In genomic region chr5:177347699-177348098, GRCh38 we compare ENCODE assay signal across 31 cellular contexts. TPM values are rescaled to one million over a fixed set of nuclear protein-coding genes. Genes with fewer than 3 reads are reported as not detected.
A peak's percentile ranks its signal among the peaks of the same experiment; 100 is the strongest.
DNase-seq lines count a peak whose midpoint lies in the region; ATAC-seq and TF ChIP-seq lines count a peak whose summit lies in the region.
"Had no signal": no experiment of that assay in that cellular context is flagged by ENCODE, and none has a peak within 500 bp of the region (broad histone marks: within the 10 kb centered on the region; RNA-seq: fewer than 3 reads in every experiment).

No MANE protein-coding gene starts in this region.

- DNase-seq in activated CD8-positive, alpha-beta memory T cell treated with anti-CD3 and anti-CD28 coated beads, Interleukin-2, amount 10 ng/mL, durations not matched to agents 7 days and 5 days: no peak
- DNase-seq in activated CD8-positive, alpha-beta memory T cell treated with anti-CD3 and anti-CD28 coated beads for 24 hours: no peak
- DNase-seq in Panc1 (ENCODE audit: low read depth, low spot score) (no peak), mesenchymal stem cell (no peak), GM23338 (ENCODE audit: low spot score) (no peak)
- DNase-seq in activated CD4-positive, alpha-beta T cell treated with anti-CD3 and anti-CD28 coated beads, Interleukin-2, amount 50 U/mL, for 4 hours: no peak
- DNase-seq: activated CD4-positive, alpha-beta T cell treated with anti-CD3 and anti-CD28 coated beads, Interleukin-2, amount 10 ng/mL, durations not matched to agents 24 days and 14 days; activated gamma-delta T cell treated with Interleukin-2 at 50 U/mL for 16 hours; amygdala; effector memory CD8-positive, alpha-beta T cell; esophagus squamous epithelium; GF-D8; hypothalamus; naive thymus-derived CD8-positive, alpha-beta T cell; NCI-H1105; NCI-H1930; NCI-H526; ovary; retina; SK-N-SH; stimulated activated CD4-positive, alpha-beta T cell treated with anti-CD3 and anti-CD28 coated beads, Interleukin-2, amount 100 ng/mL, for 48 hours had no signal

- no peak overlapping the region for H3K4me2 ChIP-seq in mesenchymal stem cell (ENCODE audit: low read length, poor library complexity, severe bottlenecking)
- H3K4me2 ChIP-seq in GM23338: no peak overlapping the region
- H3K4me2 ChIP-seq: smooth muscle cell had no signal

- H3K4me3 ChIP-seq in Panc1 (ENCODE audit: low read depth in 2 of 2, low read length in 2 of 2): no peak overlapping the region
- no peak overlapping the region for H3K4me3 ChIP-seq in mesenchymal stem cell (ENCODE audit: insufficient read depth in 1 of 2, low read depth in 1 of 2, low read length in 2 of 2)
- H3K4me3 ChIP-seq in GM23338: no peak overlapping the region
- H3K4me3 ChIP-seq: cardiac muscle cell, coronary artery, esophagus squamous epithelium, gastroesophageal sphincter, left lung, ovary, smooth muscle cell, suprapubic skin had no signal

- BruUV-seq in Panc1 (replicated peaks; lab: Mats Ljungman, UMichigan): TSS peak; percentile 7

- H2AFZ ChIP-seq in mesenchymal stem cell (ENCODE audit: low read depth, low read length) (no peak overlapping the region), GM23338 (no peak overlapping the region)

- H3K14ac ChIP-seq in mesenchymal stem cell (ENCODE audit: low read length in 2 of 2): no peak overlapping the region

- H3K27me3 ChIP-seq in Panc1 (ENCODE audit: control insufficient read depth, insufficient read depth, low read length) (no peaks in the 10 kb centered on the region), mesenchymal stem cell (ENCODE audit: control insufficient read depth in 1 of 2, insufficient read depth in 1 of 2, low read length in 2 of 2) (no peaks in the 10 kb centered on the region), GM23338 (ENCODE audit: insufficient read depth) (no peaks in the 10 kb centered on the region)
- H3K27me3 ChIP-seq: cardiac muscle cell, esophagus squamous epithelium, gastroesophageal sphincter, left lung, ovary, suprapubic skin had no signal

- H3K18ac ChIP-seq in mesenchymal stem cell (ENCODE audit: low read depth in 1 of 2, low read length in 2 of 2): no peak overlapping the region

- H2AK5ac ChIP-seq in mesenchymal stem cell (ENCODE audit: low read length, severe bottlenecking): no peak overlapping the region

- no peak overlapping the region for H3K27ac Mint-ChIP-seq in activated CD8-positive, alpha-beta memory T cell treated with anti-CD3 and anti-CD28 coated beads, Interleukin-2, amount 10 ng/mL, durations not matched to agents 7 days and 5 days
- H3K27ac Mint-ChIP-seq in GM23338: no peak overlapping the region
- H3K27ac Mint-ChIP-seq: activated CD4-positive, alpha-beta T cell treated with anti-CD3 and anti-CD28 coated beads, Interleukin-2, amount 10 ng/mL, durations not matched to agents 24 days and 14 days; mesothelial cell of epicardium; stimulated activated memory B cell treated with anti-CD40 and anti-IgM and Interleukin-4, amounts not matched to agents 10 μg/mL and 1 μg/mL and 100 μg/mL, for 72 hours had no signal

- H4K8ac ChIP-seq in mesenchymal stem cell (ENCODE audit: low read length): no peak overlapping the region

- H3K36me3 ChIP-seq in Panc1 (ENCODE audit: control insufficient read depth, insufficient read depth, low read length) (no peaks in the 10 kb centered on the region), mesenchymal stem cell (ENCODE audit: control insufficient read depth in 1 of 2, insufficient read depth in 2 of 2, low read depth in 1 of 2, low read length in 2 of 2) (peaks cover 19 to 43% of the 10 kb centered on the region in 2 experiments), GM23338 (ENCODE audit: insufficient read depth) (peaks cover 13% of the 10 kb centered on the region; the same call in 1 of the 2 replicates)
- H3K36me3 ChIP-seq: ovary had no signal

- H3K36me3 Mint-ChIP-seq in activated CD8-positive, alpha-beta memory T cell treated with anti-CD3 and anti-CD28 coated beads, Interleukin-2, amount 10 ng/mL, durations not matched to agents 7 days and 5 days: peaks cover 34% of the 10 kb centered on the region
- H3K36me3 Mint-ChIP-seq in GM23338 (ENCODE audit: low read depth): peaks cover 20% of the 10 kb centered on the region

- no peaks in the 10 kb centered on the region for H3K9me3 Mint-ChIP-seq in activated CD8-positive, alpha-beta memory T cell treated with anti-CD3 and anti-CD28 coated beads, Interleukin-2, amount 10 ng/mL, durations not matched to agents 7 days and 5 days (ENCODE audit: low read depth)
- H3K9me3 Mint-ChIP-seq in GM23338: no peaks in the 10 kb centered on the region
- H3K9me3 Mint-ChIP-seq: activated CD4-positive, alpha-beta T cell treated with anti-CD3 and anti-CD28 coated beads, Interleukin-2, amount 10 ng/mL, durations not matched to agents 24 days and 14 days; effector memory CD8-positive, alpha-beta T cell; mesothelial cell of epicardium; naive thymus-derived CD8-positive, alpha-beta T cell; stimulated activated memory B cell treated with anti-CD40 and anti-IgM and Interleukin-4, amounts not matched to agents 10 μg/mL and 1 μg/mL and 100 μg/mL, for 72 hours had no signal

- CTCF ChIA-PET in activated CD8-positive, alpha-beta memory T cell treated with anti-CD3 and anti-CD28 coated beads, Interleukin-2, amount 10 ng/mL, durations not matched to agents 7 days and 5 days (lab: Charles Lee): interaction anchor here (2.3 to 3.4 kb wide), 3 partner anchors 9 to 38 kb away, joined by 8 to 17 read pairs (median 9); partner anchors contain the start of gene RGS14
- CTCF ChIA-PET in Panc1 (lab: Charles Lee): no interaction called here

- H3K9me3 ChIP-seq in Panc1 (ENCODE audit: control insufficient read depth, insufficient read depth, low read depth, low read length): no peaks in the 10 kb centered on the region
- H3K9me3 ChIP-seq in mesenchymal stem cell (ENCODE audit: control insufficient read depth, low read length): no peaks in the 10 kb centered on the region
- H3K9me3 ChIP-seq: esophagus squamous epithelium, gastroesophageal sphincter, left lung, ovary, SK-N-SH, suprapubic skin had no signal

- WGBS in mesenchymal stem cell: 98% methylated on average over 4 of the region's 4 CpGs

- H4K91ac ChIP-seq in mesenchymal stem cell (ENCODE audit: low read length): no peak overlapping the region

- H3K79me1 ChIP-seq in mesenchymal stem cell (replicated peaks; ENCODE audit: low read length, poor library complexity, severe bottlenecking): peaks cover 1% of the 10 kb centered on the region

- H3K4me1 Mint-ChIP-seq in activated CD8-positive, alpha-beta memory T cell treated with anti-CD3 and anti-CD28 coated beads, Interleukin-2, amount 10 ng/mL, durations not matched to agents 7 days and 5 days: peaks cover 52% of the 10 kb centered on the region
- H3K4me1 Mint-ChIP-seq in GM23338: peaks cover 22% of the 10 kb centered on the region

- H2BK120ac ChIP-seq in mesenchymal stem cell (ENCODE audit: low read depth, low read length): no peak overlapping the region

- peak overlapping the region; percentile 26 for H3K4me3 Mint-ChIP-seq in activated CD8-positive, alpha-beta memory T cell treated with anti-CD3 and anti-CD28 coated beads, Interleukin-2, amount 10 ng/mL, durations not matched to agents 7 days and 5 days
- H3K4me3 Mint-ChIP-seq in GM23338: no peak overlapping the region
- H3K4me3 Mint-ChIP-seq: activated CD4-positive, alpha-beta T cell treated with anti-CD3 and anti-CD28 coated beads, Interleukin-2, amount 10 ng/mL, durations not matched to agents 24 days and 14 days; mesothelial cell of epicardium; stimulated activated memory B cell treated with anti-CD40 and anti-IgM and Interleukin-4, amounts not matched to agents 10 μg/mL and 1 μg/mL and 100 μg/mL, for 72 hours had no signal

- H2BK15ac ChIP-seq in mesenchymal stem cell (ENCODE audit: low read depth, poor library complexity, severe bottlenecking): no peak overlapping the region

- peak overlapping the region; percentile 28 for H3K9ac ChIP-seq in mesenchymal stem cell (ENCODE audit: low read length)
- H3K9ac ChIP-seq: SK-N-SH had no signal

- H4K20me1 ChIP-seq in GM23338 (replicated peaks; ENCODE audit: insufficient read depth): peaks cover 29% of the 10 kb centered on the region

- peaks cover 23% of the 10 kb centered on the region for H3K4me1 ChIP-seq in Panc1 (ENCODE audit: control insufficient read depth, insufficient read depth, low read length)
- H3K4me1 ChIP-seq in mesenchymal stem cell (ENCODE audit: control insufficient read depth, insufficient read depth, low read depth, low read length): peaks cover 19% of the 10 kb centered on the region
- H3K4me1 ChIP-seq in GM23338 (ENCODE audit: insufficient read depth): peaks cover 6% of the 10 kb centered on the region

- no peak overlapping the region for H3K23ac ChIP-seq in mesenchymal stem cell (ENCODE audit: low read length in 2 of 2)

- no peaks in the 10 kb centered on the region for H3K27me3 Mint-ChIP-seq in activated CD8-positive, alpha-beta memory T cell treated with anti-CD3 and anti-CD28 coated beads, Interleukin-2, amount 10 ng/mL, durations not matched to agents 7 days and 5 days
- peaks cover 7% of the 10 kb centered on the region for H3K27me3 Mint-ChIP-seq in GM23338 (ENCODE audit: insufficient read depth, low read depth, poor library complexity)
- H3K27me3 Mint-ChIP-seq: activated CD4-positive, alpha-beta T cell treated with anti-CD3 and anti-CD28 coated beads, Interleukin-2, amount 10 ng/mL, durations not matched to agents 24 days and 14 days; effector memory CD8-positive, alpha-beta T cell; naive thymus-derived CD8-positive, alpha-beta T cell; stimulated activated memory B cell treated with anti-CD40 and anti-IgM and Interleukin-4, amounts not matched to agents 10 μg/mL and 1 μg/mL and 100 μg/mL, for 72 hours had no signal

- H3K79me2 ChIP-seq in GM23338 (replicated peaks; ENCODE audit: insufficient read depth): peaks cover 84% of the 10 kb centered on the region

- 0 out of 2 replicates have a peak, but pooled peaks cover 6% of the 10 kb centered on the region for H3F3A ChIP-seq in GM23338 (replicated peaks; ENCODE audit: low read depth)

- ATAC-seq in activated CD8-positive, alpha-beta memory T cell treated with anti-CD3 and anti-CD28 coated beads, Interleukin-2, amount 10 ng/mL, durations not matched to agents 7 days and 5 days: no peak
- ATAC-seq in Panc1: no peak
- ATAC-seq in GM23338: no peak
- ATAC-seq: effector memory CD8-positive, alpha-beta T cell; gastroesophageal sphincter; left lung; naive thymus-derived CD8-positive, alpha-beta T cell; stimulated activated memory B cell treated with anti-CD40 and anti-IgM and Interleukin-4, amounts not matched to agents 10 μg/mL and 1 μg/mL and 100 μg/mL, for 72 hours had no signal

- H3K4ac ChIP-seq in mesenchymal stem cell (ENCODE audit: low read depth in 1 of 2, low read length in 2 of 2): no peak overlapping the region

- no peak for TF ChIP-seq CTCF in Panc1 (IDR thresholded peaks at IDR 0.05)
- no peak for TF ChIP-seq CTCF in GM23338 (conservative IDR thresholded peaks at IDR 0.05; ENCODE audit: low read depth in 2 of 2)

- intact Hi-C loops in Panc1 (cut with micrococcal nuclease; ENCODE audit: unreplicated experiment): no loop called here

- POLR2A ChIA-PET in Panc1 (lab: Charles Lee): no interaction called here

- H3K27ac ChIP-seq in Panc1 (ENCODE audit: low read length) (no peak overlapping the region), mesenchymal stem cell (ENCODE audit: low read length, poor library complexity, severe bottlenecking) (no peak overlapping the region), GM23338 (ENCODE audit: low read depth) (no peak overlapping the region)
- H3K27ac ChIP-seq: cardiac muscle cell, coronary artery, gastroesophageal sphincter, HL-60, left lung, ovary, suprapubic skin had no signal

- in situ Hi-C loops in Panc1 (cut with HindIII; ENCODE audit: low pct_unique_long_range_greater_than_20kb, low sequenced_read_pairs): no loop called here

- H2BK5ac ChIP-seq in mesenchymal stem cell (ENCODE audit: low read depth, low read length, poor library complexity, severe bottlenecking): no peak overlapping the region

- no peak overlapping the region for H2BK12ac ChIP-seq in mesenchymal stem cell (ENCODE audit: low read length in 2 of 2)

- H3K9me2 ChIP-seq in GM23338 (ENCODE audit: insufficient read depth): no peaks in the 10 kb centered on the region
- H3K9me2 ChIP-seq: SK-N-SH had no signal

RNA-seq across cellular contexts. Expression of gene LMAN2, which starts 3.8 kb away (rescaled TPM):
- 100 to 1,000 TPM; 133 to 140 TPM for total RNA-seq in activated CD8-positive, alpha-beta memory T cell treated with anti-CD3 and anti-CD28 coated beads, Interleukin-2, amount 10 ng/mL, durations not matched to agents 7 days and 5 days
- total RNA-seq in Panc1 (2021; ENCODE audit: unreplicated experiment): 140 TPM
- polyA plus RNA-seq in Panc1 (2012; ENCODE audit: insufficient read length): 275 TPM
- polyA plus RNA-seq in mesenchymal stem cell (2013, experiment 1 of 2): 296 TPM
- 279 TPM for polyA plus RNA-seq in mesenchymal stem cell (2013, experiment 2 of 2)
- 220 and 227 TPM in 2 replicates for total RNA-seq in GM23338 (2014; rRNA removed; shearing (Covaris generic))
- polyA plus RNA-seq in GM23338 (2016; fragmentation: Nextera tagmentation; extraction: Ambion mirVana): 145 and 153 TPM in 2 replicates

RNA-seq across cellular contexts. Expression of gene RGS14, which starts 10.0 kb away (rescaled TPM):
- 10 to 100 TPM; 52.3 to 93.0 TPM for total RNA-seq in activated CD8-positive, alpha-beta memory T cell treated with anti-CD3 and anti-CD28 coated beads, Interleukin-2, amount 10 ng/mL, durations not matched to agents 7 days and 5 days
- 13.5 TPM for total RNA-seq in Panc1 (2021; ENCODE audit: unreplicated experiment)
- 19.1 TPM for polyA plus RNA-seq in Panc1 (2012; ENCODE audit: insufficient read length)
- 16.7 TPM for polyA plus RNA-seq in mesenchymal stem cell (2013, experiment 1 of 2)
- polyA plus RNA-seq in mesenchymal stem cell (2013, experiment 2 of 2): 15.9 TPM
- total RNA-seq in GM23338 (2014; rRNA removed; shearing (Covaris generic)): 37.9 and 39.3 TPM in 2 replicates
- 23.5 and 24.8 TPM in 2 replicates for polyA plus RNA-seq in GM23338 (2016; fragmentation: Nextera tagmentation; extraction: Ambion mirVana)

RNA-seq across cellular contexts. Expression of gene MXD3, which starts 36.0 kb away (rescaled TPM):
- 100 to 1,000 TPM in 1 of 2 experiments, 10 to 100 TPM in 1; 60.2 to 117 TPM for total RNA-seq in activated CD8-positive, alpha-beta memory T cell treated with anti-CD3 and anti-CD28 coated beads, Interleukin-2, amount 10 ng/mL, durations not matched to agents 7 days and 5 days
- total RNA-seq in Panc1 (2021; ENCODE audit: unreplicated experiment): 12.0 TPM
- polyA plus RNA-seq in Panc1 (2012; ENCODE audit: insufficient read length): 8.1 TPM
- 2.2 TPM for polyA plus RNA-seq in mesenchymal stem cell (2013, experiment 1 of 2)
- 2.8 TPM for polyA plus RNA-seq in mesenchymal stem cell (2013, experiment 2 of 2)
- 11.6 and 13.0 TPM in 2 replicates for total RNA-seq in GM23338 (2014; rRNA removed; shearing (Covaris generic))
- polyA plus RNA-seq in GM23338 (2016; fragmentation: Nextera tagmentation; extraction: Ambion mirVana): 8.4 and 9.9 TPM in 2 replicates

RNA-seq across cellular contexts. Expression of gene SLC34A1, which starts 36.5 kb away (rescaled TPM):
- under 1 TPM; 0.19 to 0.85 TPM for total RNA-seq in activated CD8-positive, alpha-beta memory T cell treated with anti-CD3 and anti-CD28 coated beads, Interleukin-2, amount 10 ng/mL, durations not matched to agents 7 days and 5 days
- total RNA-seq in Panc1 (2021; ENCODE audit: unreplicated experiment): not detected
- polyA plus RNA-seq in Panc1 (2012; ENCODE audit: insufficient read length): not detected
- polyA plus RNA-seq in mesenchymal stem cell (2013, experiment 1 of 2): not detected
- not detected for polyA plus RNA-seq in mesenchymal stem cell (2013, experiment 2 of 2)
- 0.31 TPM in 1 of 2 replicates, not detected in the other for total RNA-seq in GM23338 (2014; rRNA removed; shearing (Covaris generic))
- polyA plus RNA-seq in GM23338 (2016; fragmentation: Nextera tagmentation; extraction: Ambion mirVana): not detected in 2 replicates
- total RNA-seq: activated CD4-positive, alpha-beta T cell treated with anti-CD3 and anti-CD28 coated beads, Interleukin-2, amount 10 ng/mL, durations not matched to agents 24 days and 14 days; cardiac muscle cell; left lung; mesothelial cell of epicardium; ovary; smooth muscle cell; urinary bladder had no signal
- polyA plus RNA-seq: cardiac muscle cell; naive thymus-derived CD8-positive, alpha-beta T cell; ovary; smooth muscle cell had no signal

RNA-seq across cellular contexts. Expression of gene PRELID1, which starts 44.1 kb away (rescaled TPM):
- total RNA-seq in activated CD8-positive, alpha-beta memory T cell treated with anti-CD3 and anti-CD28 coated beads, Interleukin-2, amount 10 ng/mL, durations not matched to agents 7 days and 5 days: 100 to 1,000 TPM; 173 to 228 TPM
- total RNA-seq in Panc1 (2021; ENCODE audit: unreplicated experiment): 275 TPM
- 354 TPM for polyA plus RNA-seq in Panc1 (2012; ENCODE audit: insufficient read length)
- 170 TPM for polyA plus RNA-seq in mesenchymal stem cell (2013, experiment 1 of 2)
- polyA plus RNA-seq in mesenchymal stem cell (2013, experiment 2 of 2): 176 TPM
- total RNA-seq in GM23338 (2014; rRNA removed; shearing (Covaris generic)): 271 and 328 TPM in 2 replicates
- 349 and 359 TPM in 2 replicates for polyA plus RNA-seq in GM23338 (2016; fragmentation: Nextera tagmentation; extraction: Ambion mirVana)
